ENCODE assay signal across 8 cellular contexts in genomic region chr6:4936681-4937041, GRCh38.
DNase-seq lines count a peak whose midpoint lies in the region; FAIRE-seq and TF ChIP-seq lines count a peak whose summit lies in the region.

No MANE protein-coding gene starts in this region.

- no peaks in the 10 kb centered on the region for H3K36me3 ChIP-seq in SK-N-MC (ENCODE audit: insufficient read depth, low read length)

- no peaks in the 10 kb centered on the region for H3K9me3 ChIP-seq in SK-N-MC (ENCODE audit: low read depth, low read length)

- H3K9ac ChIP-seq in SK-N-MC (ENCODE audit: insufficient read length): no peak overlapping the region

- H3K27ac ChIP-seq in SK-N-MC: peak overlapping the region; percentile 68; the same call in 1 of the 2 replicates

- FAIRE-seq in H54 (lab: Jason Lieb, UNC): no peak

- peak; percentile 66 for DNase-seq in D341Med (ENCODE audit: low spot score)
- peak; percentile 42 for DNase-seq in HuH-7 (ENCODE audit: low spot score)
- DNase-seq in SK-N-MC (ENCODE audit: low read depth, low spot score): no peak
- DNase-seq in fibroblast of the conjunctiva (ENCODE audit: low read depth): peak; percentile 59
- peak; percentile 39 for DNase-seq in putamen (ENCODE audit: low spot score)
- no peak for DNase-seq in NCI-H524 treated with DMSO at 0.1 percent for 48 hours (lab: John Stamatoyannopoulos, UW)
- DNase-seq in NCI-H187 treated with DMSO at 0.1 percent for 48 hours (lab: John Stamatoyannopoulos, UW): no peak
- DNase-seq in H54 (ENCODE audit: insufficient read length, low spot score): no peak

- no peak for TF ChIP-seq POLR2A in H54 (IDR thresholded peaks at IDR 0.05; ENCODE audit: low read depth, low read length)

- H3K4me3 ChIP-seq in SK-N-MC: peak overlapping the region; percentile 23; the same call in 1 of the 2 replicates

Comparison
In these comparisons a context has a peak if more than half of its experiments do, and no peak if none do; other contexts are left out.
1. DNase-seq: peak in D341Med (single experiment), HuH-7 (single experiment), fibroblast of the conjunctiva (single experiment) and putamen (single experiment); none in SK-N-MC (single experiment), NCI-H524 treated with DMSO at 0.1 percent for 48 hours (single experiment), NCI-H187 treated with DMSO at 0.1 percent for 48 hours (single experiment) and H54 (single experiment).